In the genomic region with DNA sequence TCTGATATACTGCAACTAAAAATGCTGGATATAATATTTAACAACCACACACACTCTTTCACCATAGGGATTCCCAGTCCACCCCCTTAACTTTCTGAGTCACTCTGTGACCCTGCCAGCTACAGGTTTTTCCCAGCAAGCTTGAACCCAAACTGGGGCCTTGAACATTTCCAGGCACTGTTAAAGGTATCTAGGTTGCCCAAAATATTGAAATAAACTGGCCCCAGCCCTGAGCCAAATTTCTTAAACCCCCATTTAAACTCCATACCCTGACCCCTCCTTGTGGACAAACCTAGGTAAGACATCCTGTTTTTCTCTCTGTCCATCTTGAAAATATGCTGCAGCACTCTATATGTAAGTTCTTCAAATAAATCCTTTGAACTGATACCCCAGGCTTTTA, we compare ENCODE assay signal across 8 cellular contexts. TPM values are rescaled to one million over a fixed set of nuclear protein-coding genes. Genes with fewer than 3 reads are reported as not detected.
DNase-seq lines count a peak whose midpoint lies in the region; ATAC-seq and TF ChIP-seq lines count a peak whose summit lies in the region.

No MANE protein-coding gene starts in this region.

- no peaks in the 10 kb centered on the region for H3K9me3 ChIP-seq in body of pancreas
- no peaks in the 10 kb centered on the region for H3K9me3 ChIP-seq in naive thymus-derived CD4-positive, alpha-beta T cell (ENCODE audit: control insufficient read depth in 2 of 3, low read length in 3 of 3)

- H3K4me3 Mint-ChIP-seq in activated naive CD8-positive, alpha-beta T cell treated with anti-CD3 and anti-CD28 coated beads, Interleukin-2, amount 10 ng/mL, durations not matched to agents 7 days and 5 days = no peak overlapping the region
- H3K4me3 Mint-ChIP-seq in activated naive CD8-positive, alpha-beta T cell treated with anti-CD3 and anti-CD28 coated beads, Interleukin-2, amount 50 U/mL, for 24 hours = no peak overlapping the region
- H3K4me3 Mint-ChIP-seq in naive thymus-derived CD4-positive, alpha-beta T cell = no peak overlapping the region

- DNase-seq in activated naive CD8-positive, alpha-beta T cell treated with anti-CD3 and anti-CD28 coated beads, Interleukin-2, amount 10 ng/mL, durations not matched to agents 7 days and 5 days = no peak
- DNase-seq in activated naive CD8-positive, alpha-beta T cell treated with anti-CD3 and anti-CD28 coated beads, Interleukin-2, amount 50 U/mL, for 24 hours = no peak
- DNase-seq in NCI-H1694 (lab: John Stamatoyannopoulos, UW) = peak; percentile 39
- DNase-seq in body of pancreas = no peak
- peak in 5 of 9 donors; percentile 36 to 47 (median 42) for DNase-seq in naive thymus-derived CD4-positive, alpha-beta T cell
- DNase-seq in foreskin melanocyte = no peak
- DNase-seq in kidney glomerular epithelial cell (lab: John Stamatoyannopoulos, UW) = no peak

- H3K36me3 ChIP-seq in body of pancreas (replicated peaks in 1 of 2; ENCODE audit: insufficient read depth in 1 of 2, low read depth in 2 of 2) = no peaks in the 10 kb centered on the region
- no peaks in the 10 kb centered on the region for H3K36me3 ChIP-seq in naive thymus-derived CD4-positive, alpha-beta T cell (ENCODE audit: control insufficient read depth in 2 of 3, insufficient read depth in 3 of 3, low read length in 3 of 3)

- intact Hi-C loops in body of pancreas (cut with DNase I) = no loop called here
- intact Hi-C loops in naive thymus-derived CD4-positive, alpha-beta T cell (cut with micrococcal nuclease) = loop anchor here (1.0 to 10.0 kb wide), 3 partner anchors 132 to 1165 kb away; partner anchors contain the start of genes CCT7 (in 1 of the 2) and PRADC1 (in 1 of the 2)

- POLR2A ChIA-PET in activated naive CD8-positive, alpha-beta T cell treated with anti-CD3 and anti-CD28 coated beads, Interleukin-2, amount 10 ng/mL, durations not matched to agents 7 days and 5 days (lab: Charles Lee) = no interaction called here
- POLR2A ChIA-PET in naive thymus-derived CD4-positive, alpha-beta T cell (lab: Charles Lee) = no interaction called here

- no peak overlapping the region for H3K4me3 ChIP-seq in body of pancreas
- H3K4me3 ChIP-seq in naive thymus-derived CD4-positive, alpha-beta T cell (ENCODE audit: low read length) = no peak overlapping the region

- no peak overlapping the region for H3K27ac ChIP-seq in body of pancreas
- no peak overlapping the region for H3K27ac ChIP-seq in naive thymus-derived CD4-positive, alpha-beta T cell (ENCODE audit: low read depth, low read length)

- H3K9me3 Mint-ChIP-seq in activated naive CD8-positive, alpha-beta T cell treated with anti-CD3 and anti-CD28 coated beads, Interleukin-2, amount 10 ng/mL, durations not matched to agents 7 days and 5 days = no peaks in the 10 kb centered on the region
- H3K9me3 Mint-ChIP-seq in activated naive CD8-positive, alpha-beta T cell treated with anti-CD3 and anti-CD28 coated beads, Interleukin-2, amount 50 U/mL, for 24 hours = no peaks in the 10 kb centered on the region
- no peaks in the 10 kb centered on the region for H3K9me3 Mint-ChIP-seq in naive thymus-derived CD4-positive, alpha-beta T cell

- no peak for TF ChIP-seq POLR2A in body of pancreas (IDR thresholded peaks at IDR 0.05)

- no peaks in the 10 kb centered on the region for H3K4me1 ChIP-seq in body of pancreas
- no peaks in the 10 kb centered on the region for H3K4me1 ChIP-seq in naive thymus-derived CD4-positive, alpha-beta T cell (ENCODE audit: control insufficient read depth in 2 of 2, insufficient read depth in 2 of 2, low read length in 2 of 2)

- H3K4me1 Mint-ChIP-seq in activated naive CD8-positive, alpha-beta T cell treated with anti-CD3 and anti-CD28 coated beads, Interleukin-2, amount 10 ng/mL, durations not matched to agents 7 days and 5 days = peaks cover 7% of the 10 kb centered on the region
- no peaks in the 10 kb centered on the region for H3K4me1 Mint-ChIP-seq in activated naive CD8-positive, alpha-beta T cell treated with anti-CD3 and anti-CD28 coated beads, Interleukin-2, amount 50 U/mL, for 24 hours
- peaks cover 0 to 6% (median 5%) of the 10 kb centered on the region in 7 donors for H3K4me1 Mint-ChIP-seq in naive thymus-derived CD4-positive, alpha-beta T cell

- peaks cover 11% of the 10 kb centered on the region for H3K27me3 Mint-ChIP-seq in activated naive CD8-positive, alpha-beta T cell treated with anti-CD3 and anti-CD28 coated beads, Interleukin-2, amount 10 ng/mL, durations not matched to agents 7 days and 5 days
- peaks cover 3% of the 10 kb centered on the region for H3K27me3 Mint-ChIP-seq in activated naive CD8-positive, alpha-beta T cell treated with anti-CD3 and anti-CD28 coated beads, Interleukin-2, amount 50 U/mL, for 24 hours
- H3K27me3 Mint-ChIP-seq in naive thymus-derived CD4-positive, alpha-beta T cell = peaks cover 0 to 21% (median 4%) of the 10 kb centered on the region in 5 donors

- TF ChIP-seq CTCF in body of pancreas (IDR thresholded peaks at IDR 0.05) = peak in 6 of 7 experiments; percentile 17 to 49 (median 34)

- H3K36me3 Mint-ChIP-seq in activated naive CD8-positive, alpha-beta T cell treated with anti-CD3 and anti-CD28 coated beads, Interleukin-2, amount 10 ng/mL, durations not matched to agents 7 days and 5 days = no peaks in the 10 kb centered on the region
- H3K36me3 Mint-ChIP-seq in activated naive CD8-positive, alpha-beta T cell treated with anti-CD3 and anti-CD28 coated beads, Interleukin-2, amount 50 U/mL, for 24 hours (ENCODE audit: low read depth) = no peaks in the 10 kb centered on the region
- H3K36me3 Mint-ChIP-seq in naive thymus-derived CD4-positive, alpha-beta T cell = no peaks in the 10 kb centered on the region

- CTCF ChIA-PET in naive thymus-derived CD4-positive, alpha-beta T cell (lab: Charles Lee) = interaction anchor here (2.4 kb wide), 1 partner anchor 64 kb away, joined by 7 read pairs; no protein-coding TSS in a partner anchor

- peak; percentile 77 for ATAC-seq in activated naive CD8-positive, alpha-beta T cell treated with anti-CD3 and anti-CD28 coated beads, Interleukin-2, amount 10 ng/mL, durations not matched to agents 7 days and 5 days (ENCODE audit: low read depth)
- ATAC-seq in activated naive CD8-positive, alpha-beta T cell treated with anti-CD3 and anti-CD28 coated beads, Interleukin-2, amount 50 U/mL, for 24 hours = no peak
- ATAC-seq in body of pancreas (peak; percentile 35), HG02610 (IDR thresholded peaks at IDR 0.05; ENCODE audit: unreplicated experiment) (no peak)
- ATAC-seq in naive thymus-derived CD4-positive, alpha-beta T cell = peak; percentile 86

- H3K27me3 ChIP-seq in body of pancreas = no peaks in the 10 kb centered on the region
- no peaks in the 10 kb centered on the region for H3K27me3 ChIP-seq in naive thymus-derived CD4-positive, alpha-beta T cell (ENCODE audit: control insufficient read depth in 2 of 2, insufficient read depth in 2 of 2, low read length in 2 of 2)

- no peak overlapping the region for H3K27ac Mint-ChIP-seq in activated naive CD8-positive, alpha-beta T cell treated with anti-CD3 and anti-CD28 coated beads, Interleukin-2, amount 10 ng/mL, durations not matched to agents 7 days and 5 days
- no peak overlapping the region for H3K27ac Mint-ChIP-seq in activated naive CD8-positive, alpha-beta T cell treated with anti-CD3 and anti-CD28 coated beads, Interleukin-2, amount 50 U/mL, for 24 hours
- H3K27ac Mint-ChIP-seq in naive thymus-derived CD4-positive, alpha-beta T cell = peak overlapping the region in 2 of 9 donors; percentile 8 to 28

RNA-seq across cellular contexts. Expression of gene DCTN1, which starts 19.7 kb away (rescaled TPM):
- 100 to 1,000 TPM; 111 to 113 TPM for total RNA-seq in activated naive CD8-positive, alpha-beta T cell treated with anti-CD3 and anti-CD28 coated beads, Interleukin-2, amount 10 ng/mL, durations not matched to agents 7 days and 5 days
- total RNA-seq in body of pancreas = 10 to 100 TPM; 71.3 to 82.4 TPM
- 100 to 1,000 TPM in 2 of 5 experiments, 10 to 100 TPM in 3; 73.6 to 113 (median 98.5) TPM for total RNA-seq in naive thymus-derived CD4-positive, alpha-beta T cell
- polyA plus RNA-seq in naive thymus-derived CD4-positive, alpha-beta T cell = 10 to 100 TPM; 52.1 to 77.2 TPM

RNA-seq across cellular contexts. Expression of gene C2orf81, which starts 21.6 kb away (rescaled TPM):
- total RNA-seq in activated naive CD8-positive, alpha-beta T cell treated with anti-CD3 and anti-CD28 coated beads, Interleukin-2, amount 10 ng/mL, durations not matched to agents 7 days and 5 days = 1 to 10 TPM; 3.7 to 5.8 TPM
- total RNA-seq in body of pancreas = 1 to 10 TPM in 1 of 2 donors, under 1 TPM in 1; 0.33 to 1.6 TPM
- total RNA-seq in naive thymus-derived CD4-positive, alpha-beta T cell = 10 to 100 TPM in 1 of 5 experiments, 1 to 10 TPM in 4; 4.3 to 10.5 (median 6.8) TPM
- 1 to 10 TPM; 7.9 to 8.6 TPM for polyA plus RNA-seq in naive thymus-derived CD4-positive, alpha-beta T cell

RNA-seq across cellular contexts. Expression of gene WDR54, which starts 21.7 kb away (rescaled TPM):
- total RNA-seq in activated naive CD8-positive, alpha-beta T cell treated with anti-CD3 and anti-CD28 coated beads, Interleukin-2, amount 10 ng/mL, durations not matched to agents 7 days and 5 days = 10 to 100 TPM; 88.9 to 94.4 TPM
- 10 to 100 TPM in 1 of 2 donors, under 1 TPM in 1; 0.99 to 14.3 TPM for total RNA-seq in body of pancreas
- 10 to 100 TPM; 26.5 to 78.5 (median 30.8) TPM for total RNA-seq in naive thymus-derived CD4-positive, alpha-beta T cell
- polyA plus RNA-seq in naive thymus-derived CD4-positive, alpha-beta T cell = 10 to 100 TPM; 38.8 to 68.2 TPM

RNA-seq across cellular contexts. Expression of gene RTKN, which starts 42.0 kb away (rescaled TPM):
- total RNA-seq in activated naive CD8-positive, alpha-beta T cell treated with anti-CD3 and anti-CD28 coated beads, Interleukin-2, amount 10 ng/mL, durations not matched to agents 7 days and 5 days = 1 to 10 TPM in 1 of 2 experiments, under 1 TPM in 1; 0.80 to 1.8 TPM
- total RNA-seq in body of pancreas = 10 to 100 TPM; 36.1 to 80.8 TPM
- 1 to 10 TPM in 2 of 5 experiments, under 1 TPM in 1, not detected in 2; 0.97 to 1.5 (median 1.3) TPM for total RNA-seq in naive thymus-derived CD4-positive, alpha-beta T cell
- under 1 TPM; 0.26 to 0.28 TPM for polyA plus RNA-seq in naive thymus-derived CD4-positive, alpha-beta T cell

RNA-seq across cellular contexts. Expression of gene INO80B, which starts 55.1 kb away (rescaled TPM):
- total RNA-seq in activated naive CD8-positive, alpha-beta T cell treated with anti-CD3 and anti-CD28 coated beads, Interleukin-2, amount 10 ng/mL, durations not matched to agents 7 days and 5 days = 10 to 100 TPM; 46.8 to 51.4 TPM
- 10 to 100 TPM in 1 of 2 donors, 1 to 10 TPM in 1; 6.3 to 32.4 TPM for total RNA-seq in body of pancreas
- total RNA-seq in naive thymus-derived CD4-positive, alpha-beta T cell = 10 to 100 TPM; 42.1 to 96.5 (median 46.8) TPM
- 10 to 100 TPM; 11.6 TPM for polyA plus RNA-seq in naive thymus-derived CD4-positive, alpha-beta T cell

Comparison
In these comparisons a context has a peak if more than half of its experiments do, and no peak if none do; other contexts are left out.
1. ATAC-seq: peak in activated naive CD8-positive, alpha-beta T cell treated with anti-CD3 and anti-CD28 coated beads, Interleukin-2, amount 10 ng/mL, durations not matched to agents 7 days and 5 days (single experiment), body of pancreas (single experiment) and naive thymus-derived CD4-positive, alpha-beta T cell (single experiment); none in activated naive CD8-positive, alpha-beta T cell treated with anti-CD3 and anti-CD28 coated beads, Interleukin-2, amount 50 U/mL, for 24 hours (single experiment) and HG02610 (single experiment).
2. DNase-seq: peak in NCI-H1694 (single experiment) and naive thymus-derived CD4-positive, alpha-beta T cell (5 of 9); none in activated naive CD8-positive, alpha-beta T cell treated with anti-CD3 and anti-CD28 coated beads, Interleukin-2, amount 10 ng/mL, durations not matched to agents 7 days and 5 days (single experiment), activated naive CD8-positive, alpha-beta T cell treated with anti-CD3 and anti-CD28 coated beads, Interleukin-2, amount 50 U/mL, for 24 hours (single experiment), body of pancreas (0 of 4), foreskin melanocyte (single experiment) and kidney glomerular epithelial cell (single experiment).